Comparison of ENCODE assay signal across 11 cellular contexts in the genomic region with DNA sequence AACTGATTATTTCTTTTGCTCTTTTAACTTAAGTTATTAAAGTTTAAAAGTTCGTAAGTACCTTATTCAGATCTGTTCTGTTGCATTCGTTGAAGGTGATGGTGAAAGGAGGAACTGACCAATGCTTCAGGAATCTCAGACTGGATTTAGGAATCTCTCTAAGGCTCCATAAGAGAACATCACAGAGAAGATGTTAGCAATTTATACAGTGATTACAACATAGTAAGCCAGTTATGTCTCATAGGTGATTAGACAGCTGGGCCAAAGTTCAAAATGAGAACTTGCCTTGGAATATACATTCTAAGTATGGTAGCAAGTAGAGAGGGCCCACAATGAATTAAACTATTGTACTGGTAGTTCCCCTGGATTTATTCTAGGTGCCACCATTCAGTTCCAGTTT. TPM values are rescaled to one million over a fixed set of nuclear protein-coding genes. Genes with fewer than 3 reads are reported as not detected.
A peak's percentile ranks its signal among the peaks of the same experiment; 100 is the strongest.
DNase-seq lines count a peak whose midpoint lies in the region; ATAC-seq, FAIRE-seq and TF ChIP-seq lines count a peak whose summit lies in the region.
"Had no signal": no experiment of that assay in that cellular context is flagged by ENCODE, and none has a peak within 500 bp of the region (broad histone marks: within the 10 kb centered on the region; RNA-seq: fewer than 3 reads in every experiment).

No MANE protein-coding gene starts in this region.

- CTCF ChIA-PET in CD4-positive, alpha-beta memory T cell (lab: Charles Lee; ENCODE audit: partially characterized antibody): interaction anchor here (0.7 to 2.1 kb wide), 4 partner anchors 8 to 75 kb away, joined by 3 to 11 read pairs (median 3); no protein-coding TSS in a partner anchor
- CTCF ChIA-PET in naive thymus-derived CD4-positive, alpha-beta T cell (lab: Charles Lee): interaction anchor here (2.4 kb wide), 1 partner anchor 591 kb away, joined by 11 read pairs; no protein-coding TSS in a partner anchor

- no peaks in the 10 kb centered on the region for H3K9me3 ChIP-seq in CD4-positive, alpha-beta memory T cell (ENCODE audit: control insufficient read depth in 1 of 2, low read length in 2 of 2)
- no peaks in the 10 kb centered on the region for H3K9me3 ChIP-seq in HUES6 (ENCODE audit: control insufficient read depth, insufficient read depth, low read depth, low read length)
- no peaks in the 10 kb centered on the region for H3K9me3 ChIP-seq in astrocyte (ENCODE audit: insufficient read depth, low read depth, low read length)
- H3K9me3 ChIP-seq in naive thymus-derived CD4-positive, alpha-beta T cell (ENCODE audit: control insufficient read depth in 2 of 3, low read length in 3 of 3): no peaks in the 10 kb centered on the region
- no peaks in the 10 kb centered on the region for H3K9me3 ChIP-seq in uterus
- H3K9me3 ChIP-seq: neutrophil had no signal

- no peak for FAIRE-seq in astrocyte (lab: Jason Lieb, UNC)

- peaks cover 23 to 26% of the 10 kb centered on the region in 2 donors for H3K36me3 Mint-ChIP-seq in CD4-positive, alpha-beta memory T cell
- H3K36me3 Mint-ChIP-seq in astrocyte (ENCODE audit: low read depth, unreplicated experiment): peaks cover 1% of the 10 kb centered on the region
- peaks cover 0 to 22% (median 12%) of the 10 kb centered on the region in 5 donors for H3K36me3 Mint-ChIP-seq in naive thymus-derived CD4-positive, alpha-beta T cell

- no peak for TF ChIP-seq POLR2A in uterus (IDR thresholded peaks at IDR 0.05)

- H3K79me2 ChIP-seq in astrocyte (ENCODE audit: insufficient read depth, low read length): peaks cover 50% of the 10 kb centered on the region

- H3K9ac ChIP-seq in HUES6 (ENCODE audit: low read length) (no peak overlapping the region), astrocyte (ENCODE audit: low read length) (no peak overlapping the region)

- H4K20me1 ChIP-seq in astrocyte (ENCODE audit: insufficient read depth, low read length): peaks cover 27% of the 10 kb centered on the region

- POLR2A ChIA-PET in CD4-positive, alpha-beta memory T cell (lab: Charles Lee; ENCODE audit: partially characterized antibody): no interaction called here
- POLR2A ChIA-PET in naive thymus-derived CD4-positive, alpha-beta T cell (lab: Charles Lee): no interaction called here

- ATAC-seq in naive thymus-derived CD4-positive, alpha-beta T cell: no peak
- no peak for ATAC-seq in HG02973 (IDR thresholded peaks at IDR 0.05; ENCODE audit: unreplicated experiment)

- no peaks in the 10 kb centered on the region for H3K27me3 Mint-ChIP-seq in CD4-positive, alpha-beta memory T cell
- H3K27me3 Mint-ChIP-seq in astrocyte (ENCODE audit: low read depth, unreplicated experiment): no peaks in the 10 kb centered on the region
- no peaks in the 10 kb centered on the region for H3K27me3 Mint-ChIP-seq in naive thymus-derived CD4-positive, alpha-beta T cell

- TF ChIP-seq CTCF in astrocyte (IDR thresholded peaks at IDR 0.05; ENCODE audit: insufficient read depth, low read depth, low read length): no peak
- TF ChIP-seq CTCF in uterus (IDR thresholded peaks at IDR 0.05): no peak

- DNase-seq in CD4-positive, alpha-beta memory T cell: no peak
- DNase-seq in astrocyte (ENCODE audit: low read depth): peak; percentile 61
- no peak for DNase-seq in naive thymus-derived CD4-positive, alpha-beta T cell
- DNase-seq in uterus: no peak
- DNase-seq in activated CD4-positive, CD25-positive, alpha-beta regulatory T cell (lab: John Stamatoyannopoulos, UW): no peak
- DNase-seq in cerebellum (ENCODE audit: low spot score): no peak
- DNase-seq: activated CD4-positive, CD25-positive, alpha-beta regulatory T cell treated with anti-CD3 and anti-CD28 coated beads, Interleukin-2, amount 50 U/mL, for 72 hours; NCI-H187 treated with DMSO at 0.1 percent for 48 hours had no signal

- peaks cover 57% of the 10 kb centered on the region for H3K4me1 ChIP-seq in CD4-positive, alpha-beta memory T cell (ENCODE audit: insufficient read depth, low read length)
- peaks cover 20% of the 10 kb centered on the region for H3K4me1 ChIP-seq in HUES6 (ENCODE audit: control insufficient read depth, insufficient read depth, low read length)
- peaks cover 22% of the 10 kb centered on the region for H3K4me1 ChIP-seq in astrocyte (ENCODE audit: insufficient read depth, low read length)
- H3K4me1 ChIP-seq in naive thymus-derived CD4-positive, alpha-beta T cell (ENCODE audit: control insufficient read depth in 2 of 2, insufficient read depth in 2 of 2, low read length in 2 of 2): peaks cover 29 to 32% of the 10 kb centered on the region in 2 donors
- H3K4me1 ChIP-seq in uterus: peaks cover 0 to 6% of the 10 kb centered on the region in 2 donors

- no peak overlapping the region for H3K27ac ChIP-seq in CD4-positive, alpha-beta memory T cell (ENCODE audit: low read depth, low read length)
- H3K27ac ChIP-seq in HUES6 (ENCODE audit: low read depth, low read length): no peak overlapping the region
- no peak overlapping the region for H3K27ac ChIP-seq in astrocyte (ENCODE audit: low read depth, low read length)
- no peak overlapping the region for H3K27ac ChIP-seq in naive thymus-derived CD4-positive, alpha-beta T cell (ENCODE audit: low read depth, low read length)
- no peak overlapping the region for H3K27ac ChIP-seq in uterus
- H3K27ac ChIP-seq: neutrophil had no signal

- intact Hi-C loops in CD4-positive, alpha-beta memory T cell (cut with micrococcal nuclease): no loop called here
- intact Hi-C loops in naive thymus-derived CD4-positive, alpha-beta T cell (cut with micrococcal nuclease): loop anchor here (5.0 to 10.0 kb wide), 6 partner anchors 156 to 1641 kb away; a partner anchor contains a TSS
- intact Hi-C loops in uterus (cut with DNase I; ENCODE audit: low total_unique reads): loop anchor here (10.0 kb wide), 1 partner anchor 586 kb away; no protein-coding TSS in a partner anchor

- H3K36me3 ChIP-seq in CD4-positive, alpha-beta memory T cell (ENCODE audit: insufficient read depth, low read length): no peaks in the 10 kb centered on the region
- H3K36me3 ChIP-seq in HUES6 (ENCODE audit: control insufficient read depth, insufficient read depth, low read length) (peaks cover 34% of the 10 kb centered on the region), astrocyte (ENCODE audit: insufficient read depth, low read length) (no peaks in the 10 kb centered on the region), uterus (no peaks in the 10 kb centered on the region)
- peaks cover 0 to 12% (median 4%) of the 10 kb centered on the region in 3 experiments for H3K36me3 ChIP-seq in naive thymus-derived CD4-positive, alpha-beta T cell (ENCODE audit: control insufficient read depth in 2 of 3, insufficient read depth in 3 of 3, low read length in 3 of 3)
- H3K36me3 ChIP-seq: neutrophil had no signal

- H3K4me2 ChIP-seq in astrocyte (ENCODE audit: low read length): peak overlapping the region; percentile 94

- H3K4me1 Mint-ChIP-seq in CD4-positive, alpha-beta memory T cell: peaks cover 27 to 55% (median 44%) of the 10 kb centered on the region in 4 donors
- H3K4me1 Mint-ChIP-seq in astrocyte (ENCODE audit: low read depth, unreplicated experiment): peaks cover 18% of the 10 kb centered on the region
- H3K4me1 Mint-ChIP-seq in naive thymus-derived CD4-positive, alpha-beta T cell: peaks cover 40 to 78% (median 62%) of the 10 kb centered on the region in 7 donors

- peak overlapping the region in 5 of 8 donors; percentile 25 to 66 (median 35) for H3K4me3 Mint-ChIP-seq in CD4-positive, alpha-beta memory T cell
- peak overlapping the region; percentile 76 for H3K4me3 Mint-ChIP-seq in astrocyte (ENCODE audit: unreplicated experiment)
- peak overlapping the region; percentile 14 to 78 (median 49) for H3K4me3 Mint-ChIP-seq in naive thymus-derived CD4-positive, alpha-beta T cell

- peak overlapping the region in 1 of 7 donors; percentile 19 for H3K27ac Mint-ChIP-seq in CD4-positive, alpha-beta memory T cell
- peak overlapping the region; percentile 41 for H3K27ac Mint-ChIP-seq in astrocyte (ENCODE audit: unreplicated experiment)
- no peak overlapping the region for H3K27ac Mint-ChIP-seq in naive thymus-derived CD4-positive, alpha-beta T cell

- H3K27me3 ChIP-seq in CD4-positive, alpha-beta memory T cell (ENCODE audit: insufficient read depth, low read length): no peaks in the 10 kb centered on the region
- no peaks in the 10 kb centered on the region for H3K27me3 ChIP-seq in HUES6 (ENCODE audit: control insufficient read depth, insufficient read depth, low read length)
- no peaks in the 10 kb centered on the region for H3K27me3 ChIP-seq in astrocyte (ENCODE audit: insufficient read depth, low read length)
- no peaks in the 10 kb centered on the region for H3K27me3 ChIP-seq in naive thymus-derived CD4-positive, alpha-beta T cell (ENCODE audit: control insufficient read depth in 2 of 2, insufficient read depth in 2 of 2, low read length in 2 of 2)
- H3K27me3 ChIP-seq in uterus: no peaks in the 10 kb centered on the region
- H3K27me3 ChIP-seq: neutrophil had no signal

- no peak overlapping the region for H2AFZ ChIP-seq in astrocyte (ENCODE audit: low read depth, low read length)

- H3K9me3 Mint-ChIP-seq in CD4-positive, alpha-beta memory T cell: no peaks in the 10 kb centered on the region
- H3K9me3 Mint-ChIP-seq in astrocyte (ENCODE audit: unreplicated experiment): no peaks in the 10 kb centered on the region
- H3K9me3 Mint-ChIP-seq in naive thymus-derived CD4-positive, alpha-beta T cell: no peaks in the 10 kb centered on the region

- H3K4me3 ChIP-seq in CD4-positive, alpha-beta memory T cell (ENCODE audit: low read length in 2 of 2): no peak overlapping the region
- H3K4me3 ChIP-seq in HUES6 (ENCODE audit: low read depth, low read length): peak overlapping the region; percentile 92
- peak overlapping the region; percentile 28 for H3K4me3 ChIP-seq in astrocyte (ENCODE audit: insufficient read depth, low read depth, low read length)
- peak overlapping the region; percentile 3 for H3K4me3 ChIP-seq in naive thymus-derived CD4-positive, alpha-beta T cell (ENCODE audit: low read length)
- H3K4me3 ChIP-seq in uterus: no peak overlapping the region

RNA-seq across cellular contexts. Expression of a gene that starts 3.2 kb away (rescaled TPM):
- 10 to 100 TPM; 12.1 to 12.3 TPM for total RNA-seq in CD4-positive, alpha-beta memory T cell
- 10 to 100 TPM in 1 of 2 donors, 1 to 10 TPM in 1; 8.6 to 10.1 TPM for polyA plus RNA-seq in CD4-positive, alpha-beta memory T cell
- total RNA-seq in astrocyte (8.2 and 8.6 TPM in 2 replicates), uterus (10 to 100 TPM in 1 of 4 donors, 1 to 10 TPM in 2, not detected in 1; 4.7 to 17.9 (median 8.0) TPM), cerebellum (11.3 TPM)
- total RNA-seq in naive thymus-derived CD4-positive, alpha-beta T cell: 10 to 100 TPM in 3 of 5 experiments, 1 to 10 TPM in 2; 8.8 to 15.4 (median 13.6) TPM
- 10 to 100 TPM in 1 of 2 donors, 1 to 10 TPM in 1; 7.7 to 10.0 TPM for polyA plus RNA-seq in naive thymus-derived CD4-positive, alpha-beta T cell

RNA-seq across cellular contexts. Expression of a gene that starts 32.9 kb away (rescaled TPM):
- not detected for total RNA-seq in CD4-positive, alpha-beta memory T cell
- under 1 TPM in 1 of 2 donors, not detected in 1; 0.37 TPM for polyA plus RNA-seq in CD4-positive, alpha-beta memory T cell
- 7.1 and 8.1 TPM in 2 replicates for total RNA-seq in astrocyte
- total RNA-seq in naive thymus-derived CD4-positive, alpha-beta T cell: under 1 TPM in 1 of 5 experiments, not detected in 4; 0.64 TPM
- under 1 TPM; 0.12 to 0.21 TPM for polyA plus RNA-seq in naive thymus-derived CD4-positive, alpha-beta T cell
- total RNA-seq in uterus: 10 to 100 TPM in 2 of 4 donors, 1 to 10 TPM in 2; 2.0 to 26.7 (median 9.5) TPM
- 50.2 TPM for total RNA-seq in cerebellum

Comparison
In these comparisons a context has a peak if more than half of its experiments do, and no peak if none do; other contexts are left out.
1. H3K4me3 ChIP-seq: peak in HUES6 (single experiment), astrocyte (single experiment) and naive thymus-derived CD4-positive, alpha-beta T cell (single experiment); none in CD4-positive, alpha-beta memory T cell (0 of 2) and uterus (0 of 2).
2. Peak in every context shown above with its lines, with median percentiles within 50 percentile points of each other: H3K4me3 Mint-ChIP-seq.